ENCODE assay signal across 11 cellular contexts in genomic region chr6:28369463-28369862, GRCh38.
"Had no signal": no experiment of that assay in that cellular context is flagged by ENCODE, and none has a peak within 500 bp of the region (broad histone marks: within the 10 kb centered on the region; RNA-seq: fewer than 3 reads in every experiment).

No MANE protein-coding gene starts in this region.

- ATAC-seq: GM23338, HCT116 had no signal

- H2AFZ ChIP-seq: GM23248, GM23338 had no signal

- FAIRE-seq: H1, H54 had no signal

- H3K9ac ChIP-seq: GM23248 had no signal

- H3K4me2 ChIP-seq: GM23338 had no signal

- H3K9me3 ChIP-seq: HAP-1 had no signal

- H3K4me3 ChIP-seq: GM23248, GM23338, HAP-1 had no signal

- DNase-seq: GM23248, GOT3, H7, H9, HCEC 1CT, HFFc6 had no signal

- H3K27ac ChIP-seq: GM23248 had no signal
